In the genomic region with DNA sequence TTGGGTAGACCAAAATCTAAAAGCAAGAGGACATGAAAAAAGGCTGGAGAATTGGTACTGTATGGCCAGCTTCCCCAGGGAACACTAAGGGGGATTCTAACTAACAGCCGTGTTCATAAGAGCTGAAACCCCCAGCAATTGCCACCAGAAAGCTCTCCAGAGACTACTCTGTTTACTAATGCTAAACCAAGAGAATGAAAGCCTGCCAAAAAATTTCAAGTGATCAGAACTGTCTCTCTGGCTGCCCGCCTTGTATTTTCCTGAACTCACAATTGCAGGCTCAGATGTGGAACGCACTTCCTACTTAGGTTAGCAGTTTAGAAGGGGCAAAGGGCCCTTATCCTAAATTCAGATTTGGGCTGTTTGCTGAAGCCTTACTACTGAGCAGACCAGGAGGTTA, we compare ENCODE assay signal across 16 cellular contexts. TPM values are rescaled to one million over a fixed set of nuclear protein-coding genes. Genes with fewer than 3 reads are reported as not detected.
DNase-seq lines count a peak whose midpoint lies in the region; ATAC-seq, FAIRE-seq and TF ChIP-seq lines count a peak whose summit lies in the region.
"Had no signal": no experiment of that assay in that cellular context is flagged by ENCODE, and none has a peak within 500 bp of the region (broad histone marks: within the 10 kb centered on the region; RNA-seq: fewer than 3 reads in every experiment).

No MANE protein-coding gene starts in this region.

- CTCF ChIA-PET in endothelial cell of umbilical vein (lab: Charles Lee), result no interaction called here

- H3K4me1 Mint-ChIP-seq in mesothelial cell of epicardium, result peaks cover 50% of the 10 kb centered on the region
- H3K4me1 Mint-ChIP-seq in natural killer cell, result no peaks in the 10 kb centered on the region
- H3K4me1 Mint-ChIP-seq: stimulated activated memory B cell treated with anti-CD40 and anti-IgM and Interleukin-4, amounts not matched to agents 10 μg/mL and 1 μg/mL and 100 μg/mL, for 72 hours; T-helper 17 cell had no signal

- intact Hi-C loops in endothelial cell of umbilical vein (cut with micrococcal nuclease) (no loop called here), natural killer cell (cut with micrococcal nuclease) (no loop called here)

- ATAC-seq in natural killer cell, result no peak
- ATAC-seq in GM19324 (IDR thresholded peaks at IDR 0.05; ENCODE audit: low FRiP score, unreplicated experiment), result no peak
- ATAC-seq: stimulated activated memory B cell treated with anti-CD40 and anti-IgM and Interleukin-4, amounts not matched to agents 10 μg/mL and 1 μg/mL and 100 μg/mL, for 72 hours; T-helper 17 cell had no signal

- peak; percentile 74 for DNase-seq in NCI-H1694 treated with DMSO at 0.1 percent for 48 hours (lab: John Stamatoyannopoulos, UW)
- peak; percentile 21 for DNase-seq in endothelial cell of umbilical vein (ENCODE audit: low read depth, low spot score)
- no peak for DNase-seq in mesothelial cell of epicardium (ENCODE audit: low spot score in 2 of 2, unreplicated experiment in 2 of 2)
- no peak for DNase-seq in natural killer cell
- no peak for DNase-seq in stimulated activated CD4-positive, alpha-beta T cell treated with anti-CD3 and anti-CD28 coated beads, Interleukin-12 subunit alpha, Interleukin-12 subunit beta, amount 100 ng/mL, for 4 hours
- DNase-seq in NCI-H187 treated with DMSO at 0.1 percent for 48 hours (lab: John Stamatoyannopoulos, UW), result no peak
- DNase-seq: activated CD4-positive, alpha-beta T cell treated with anti-CD3 and anti-CD28 coated beads, Interleukin-2, amount 50 U/mL, for 48 hours; activated gamma-delta T cell; central memory CD4-positive, alpha-beta T cell; GF-D8; MV-4-11; nucleus accumbens; T-helper 17 cell had no signal

- H3K27me3 Mint-ChIP-seq in mesothelial cell of epicardium (ENCODE audit: low read depth) (no peaks in the 10 kb centered on the region), natural killer cell (ENCODE audit: low read depth in 2 of 2) (peaks cover 19 to 25% of the 10 kb centered on the region in 2 donors)

- dilution Hi-C loops in endothelial cell of umbilical vein (cut with MboI; ENCODE audit: extremely low pct_ligation_motif_present, low sequenced_read_pairs), result no loop called here

- H3K9ac ChIP-seq in BLaER1 (peak overlapping the region; percentile 71), endothelial cell of umbilical vein (replicated peaks; ENCODE audit: extremely low read depth, insufficient read depth, low read length) (no peak overlapping the region)

- H3K27ac ChIP-seq in BLaER1 (peak overlapping the region; percentile 75), endothelial cell of umbilical vein (ENCODE audit: insufficient read depth, low read depth, low read length) (no peak overlapping the region)

- no TSS peak for BruUV-seq in endothelial cell of umbilical vein (replicated peaks; lab: Mats Ljungman, UMichigan)

- H2AFZ ChIP-seq in endothelial cell of umbilical vein (ENCODE audit: low read depth, low read length), result no peak overlapping the region

- peaks cover 5% of the 10 kb centered on the region for H3K79me2 ChIP-seq in endothelial cell of umbilical vein (ENCODE audit: control insufficient read depth, insufficient read depth, low read length)

- peaks cover 7% of the 10 kb centered on the region for H3K9me3 Mint-ChIP-seq in mesothelial cell of epicardium
- no peaks in the 10 kb centered on the region for H3K9me3 Mint-ChIP-seq in natural killer cell

- FAIRE-seq in endothelial cell of umbilical vein (lab: Jason Lieb, UNC), result no peak

- H3K4me3 Mint-ChIP-seq in mesothelial cell of epicardium, result no peak overlapping the region
- no peak overlapping the region for H3K4me3 Mint-ChIP-seq in natural killer cell
- H3K4me3 Mint-ChIP-seq: stimulated activated memory B cell treated with anti-CD40 and anti-IgM and Interleukin-4, amounts not matched to agents 10 μg/mL and 1 μg/mL and 100 μg/mL, for 72 hours; T-helper 17 cell had no signal

- no peak for TF ChIP-seq POLR2A in endothelial cell of umbilical vein (IDR thresholded peaks at IDR 0.05; ENCODE audit: low read depth, low read length)

- no peak for TF ChIP-seq CTCF in endothelial cell of umbilical vein (IDR thresholded peaks at IDR 0.05; ENCODE audit: extremely low read depth in 1 of 2, insufficient read depth in 1 of 2, low read depth in 1 of 2, low read length in 2 of 2)
- TF ChIP-seq CTCF in mesothelial cell of epicardium (IDR thresholded peaks at IDR 0.05; ENCODE audit: unreplicated experiment), result no peak
- no peak for TF ChIP-seq CTCF in natural killer cell (IDR thresholded peaks at IDR 0.05)

- H3K36me3 Mint-ChIP-seq in mesothelial cell of epicardium, result peaks cover 18% of the 10 kb centered on the region
- no peaks in the 10 kb centered on the region for H3K36me3 Mint-ChIP-seq in natural killer cell

- H4K20me1 ChIP-seq in BLaER1 (peaks cover 42% of the 10 kb centered on the region), endothelial cell of umbilical vein (replicated peaks; ENCODE audit: control insufficient read depth, extremely low read depth, insufficient read depth, low read length) (peaks cover 3% of the 10 kb centered on the region)

- peak overlapping the region; percentile 86 for H3K4me2 ChIP-seq in BLaER1
- no peak overlapping the region for H3K4me2 ChIP-seq in endothelial cell of umbilical vein (ENCODE audit: insufficient read depth, low read length)

- H3K27me3 ChIP-seq in BLaER1, result no peaks in the 10 kb centered on the region
- H3K27me3 ChIP-seq in endothelial cell of umbilical vein (ENCODE audit: control insufficient read depth in 2 of 2, insufficient read depth in 2 of 2, low read length in 2 of 2), result no peaks in the 10 kb centered on the region

- H3K4me3 ChIP-seq in BLaER1 (peak overlapping the region; percentile 10; the same call in 1 of the 2 replicates), endothelial cell of umbilical vein (replicated peaks in 1 of 3; ENCODE audit: insufficient read depth in 1 of 3, low read depth in 1 of 3, low read length in 3 of 3) (no peak overlapping the region)

- H3K27ac Mint-ChIP-seq in mesothelial cell of epicardium (peak overlapping the region; percentile 71), natural killer cell (no peak overlapping the region)
- H3K27ac Mint-ChIP-seq: stimulated activated memory B cell treated with anti-CD40 and anti-IgM and Interleukin-4, amounts not matched to agents 10 μg/mL and 1 μg/mL and 100 μg/mL, for 72 hours; T-helper 17 cell had no signal

- H3K4me1 ChIP-seq in BLaER1, result peaks cover 39% of the 10 kb centered on the region
- H3K4me1 ChIP-seq in endothelial cell of umbilical vein (ENCODE audit: control insufficient read depth, extremely low read depth, insufficient read depth, low read length), result no peaks in the 10 kb centered on the region

- no peaks in the 10 kb centered on the region for H3K9me1 ChIP-seq in endothelial cell of umbilical vein (replicated peaks; ENCODE audit: control insufficient read depth, extremely low read depth, insufficient read depth, low read length)

- peaks cover 59% of the 10 kb centered on the region for H3K36me3 ChIP-seq in BLaER1
- H3K36me3 ChIP-seq in endothelial cell of umbilical vein (ENCODE audit: control insufficient read depth in 2 of 2, extremely low read depth in 1 of 2, insufficient read depth in 2 of 2, low read length in 2 of 2), result no peaks in the 10 kb centered on the region

- POLR2A ChIA-PET in endothelial cell of umbilical vein (lab: Charles Lee), result no interaction called here

- H3K9me3 ChIP-seq in BLaER1 (peaks cover 19% of the 10 kb centered on the region), endothelial cell of umbilical vein (replicated peaks; ENCODE audit: control insufficient read depth, insufficient read depth, low read length) (no peaks in the 10 kb centered on the region)

TF ChIP-seq in endothelial cell of umbilical vein, 7 proteins besides CTCF, POLR2A, EP300 and RAD21:
- no peak for TF ChIP-seq EZH2 (IDR thresholded peaks at IDR 0.05; ENCODE audit: borderline replicate concordance, low read depth, low read length, severe bottlenecking)
- TF ChIP-seq, protein P1, sequence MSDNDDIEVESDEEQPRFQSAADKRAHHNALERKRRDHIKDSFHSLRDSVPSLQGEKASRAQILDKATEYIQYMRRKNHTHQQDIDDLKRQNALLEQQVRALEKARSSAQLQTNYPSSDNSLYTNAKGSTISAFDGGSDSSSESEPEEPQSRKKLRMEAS (IDR thresholded peaks at IDR 0.05; ENCODE audit: insufficient read depth, insufficient read length), result no peak
- no peak for TF ChIP-seq JUN (IDR thresholded peaks at IDR 0.05; ENCODE audit: borderline replicate concordance, insufficient read depth, insufficient read length, low read depth)
- TF ChIP-seq MYC (IDR thresholded peaks at IDR 0.05; ENCODE audit: low read depth, low read length), result no peak

RNA-seq across cellular contexts. Expression of a gene that starts 24.1 kb away (rescaled TPM):
- total RNA-seq in endothelial cell of umbilical vein (195 and 232 TPM in 2 replicates), mesothelial cell of epicardium (308 to 328 TPM (median 312 TPM) in 3 replicates), natural killer cell (1 to 10 TPM in 2 of 3 donors, under 1 TPM in 1; 0.28 to 1.5 (median 1.0) TPM)
- 60.5 and 73.4 TPM in 2 replicates for polyA plus RNA-seq in endothelial cell of umbilical vein
- polyA plus RNA-seq in endothelial cell of umbilical vein (2011; cell fraction: cytosol; rRNA removed), result 80.9 and 84.8 TPM in 2 replicates
- polyA plus RNA-seq in endothelial cell of umbilical vein (2011; cell fraction: nucleus; rRNA removed), result 190 and 203 TPM in 2 replicates
- polyA plus RNA-seq in endothelial cell of umbilical vein (2012), result 92.8 and 104 TPM in 2 replicates
- 271 and 291 TPM in 2 replicates for polyA minus RNA-seq in endothelial cell of umbilical vein
- 9.3 TPM for polyA minus RNA-seq in endothelial cell of umbilical vein (2011; cell fraction: cytosol; rRNA and poly(A)+ RNA removed)
- polyA minus RNA-seq in endothelial cell of umbilical vein (2011; cell fraction: nucleus; rRNA and poly(A)+ RNA removed), result 239 and 303 TPM in 2 replicates

Comparison
In these comparisons a context has a peak if more than half of its experiments do, and no peak if none do; other contexts are left out.
1. DNase-seq: peak in NCI-H1694 treated with DMSO at 0.1 percent for 48 hours (single experiment) and endothelial cell of umbilical vein (single experiment); none in mesothelial cell of epicardium (0 of 2), natural killer cell (single experiment), stimulated activated CD4-positive, alpha-beta T cell treated with anti-CD3 and anti-CD28 coated beads, Interleukin-12 subunit alpha, Interleukin-12 subunit beta, amount 100 ng/mL, for 4 hours (single experiment) and NCI-H187 treated with DMSO at 0.1 percent for 48 hours (single experiment).
2. RNA of a gene that starts 24.1 kb away (total RNA-seq): 308 to 328 TPM in mesothelial cell of epicardium and 195 to 232 TPM in endothelial cell of umbilical vein; 0.28 to 1.5 TPM in natural killer cell; every median in the first group is over 10 times any median in the second.